Comparison of ENCODE assay signal across 1 cellular context in the genomic region with DNA sequence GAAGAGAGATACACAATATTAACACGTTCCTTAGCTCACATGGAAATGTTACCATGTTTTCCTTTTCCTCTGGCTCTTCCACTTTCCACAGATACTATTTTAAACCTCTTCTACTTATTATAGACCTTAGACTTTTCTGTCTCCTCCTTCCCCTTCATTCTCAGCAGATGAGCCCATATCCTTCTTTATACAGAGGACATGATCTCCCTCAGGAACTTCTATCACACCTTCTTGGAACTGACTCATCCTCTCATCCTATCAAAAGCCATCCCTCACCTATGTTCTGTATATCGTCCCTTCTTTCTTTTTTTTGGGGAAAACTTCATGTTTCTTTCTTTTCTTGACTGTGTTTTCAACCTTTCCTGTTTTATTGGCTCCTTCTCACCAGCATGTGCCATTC.
TF ChIP-seq lines count a peak whose summit lies in the region.

No MANE protein-coding gene starts in this region.

TF ChIP-seq in K562, 482 proteins besides CTCF, POLR2A, EP300 and RAD21:
- TF ChIP-seq, protein P1, sequence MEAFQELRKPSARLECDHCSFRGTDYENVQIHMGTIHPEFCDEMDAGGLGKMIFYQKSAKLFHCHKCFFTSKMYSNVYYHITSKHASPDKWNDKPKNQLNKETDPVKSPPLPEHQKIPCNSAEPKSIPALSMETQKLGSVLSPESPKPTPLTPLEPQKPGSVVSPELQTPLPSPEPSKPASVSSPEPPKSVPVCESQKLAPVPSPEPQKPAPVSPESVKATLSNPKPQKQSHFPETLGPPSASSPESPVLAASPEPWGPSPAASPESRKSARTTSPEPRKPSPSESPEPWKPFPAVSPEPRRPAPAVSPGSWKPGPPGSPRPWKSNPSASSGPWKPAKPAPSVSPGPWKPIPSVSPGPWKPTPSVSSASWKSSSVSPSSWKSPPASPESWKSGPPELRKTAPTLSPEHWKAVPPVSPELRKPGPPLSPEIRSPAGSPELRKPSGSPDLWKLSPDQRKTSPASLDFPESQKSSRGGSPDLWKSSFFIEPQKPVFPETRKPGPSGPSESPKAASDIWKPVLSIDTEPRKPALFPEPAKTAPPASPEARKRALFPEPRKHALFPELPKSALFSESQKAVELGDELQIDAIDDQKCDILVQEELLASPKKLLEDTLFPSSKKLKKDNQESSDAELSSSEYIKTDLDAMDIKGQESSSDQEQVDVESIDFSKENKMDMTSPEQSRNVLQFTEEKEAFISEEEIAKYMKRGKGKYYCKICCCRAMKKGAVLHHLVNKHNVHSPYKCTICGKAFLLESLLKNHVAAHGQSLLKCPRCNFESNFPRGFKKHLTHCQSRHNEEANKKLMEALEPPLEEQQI (IDR thresholded peaks at IDR 0.05) = 0 out of 2 replicates have a peak, but pooled peaks have one; percentile 5
- no peak for TF ChIP-seq PTTG1 (tag; IDR thresholded peaks at IDR 0.05; ENCODE audit: low read depth)
